21 cellular contexts compared by ENCODE assay signal in genomic region chr1:10629091-10629815, GRCh38.
A peak's percentile ranks its signal among the peaks of the same experiment; 100 is the strongest.
DNase-seq lines count a peak whose midpoint lies in the region; ATAC-seq and TF ChIP-seq lines count a peak whose summit lies in the region.
"Had no signal": no experiment of that assay in that cellular context is flagged by ENCODE, and none has a peak within 500 bp of the region (broad histone marks: within the 10 kb centered on the region; RNA-seq: fewer than 3 reads in every experiment).

No MANE protein-coding gene starts in this region.

- no peak overlapping the region for H2AFZ ChIP-seq in GM23248

- no peaks in the 10 kb centered on the region for H3K27me3 ChIP-seq in BLaER1
- no peaks in the 10 kb centered on the region for H3K27me3 ChIP-seq in sigmoid colon
- H3K27me3 ChIP-seq in GM23248 (replicated peaks; ENCODE audit: insufficient read depth) = no peaks in the 10 kb centered on the region
- H3K27me3 ChIP-seq: MG63 had no signal

- in situ Hi-C loops in GM23248 (cut with MboI) (no loop called here), GM13976 (cut with MboI; ENCODE audit: low sequenced_read_pairs, unreplicated experiment) (no loop called here)

- no peaks in the 10 kb centered on the region for H4K20me1 ChIP-seq in BLaER1
- H4K20me1 ChIP-seq in GM23248 (ENCODE audit: insufficient read depth) = no peaks in the 10 kb centered on the region

- no peak for TF ChIP-seq EP300 in sigmoid colon (IDR thresholded peaks at IDR 0.05)

- no peaks in the 10 kb centered on the region for H3K4me1 Mint-ChIP-seq in activated T-helper 1 cell treated with anti-CD3 and anti-CD28 coated beads, Interleukin-12 subunit alpha, Interleukin-12 subunit beta, Interleukin-2, Interleukin-4 antibody, amounts not matched to agents 30 ng/mL and 10 ng/mL and 1 ng/mL, durations not matched to agents 14 hours and 24 hours and 36 hours (ENCODE audit: low read depth)
- H3K4me1 Mint-ChIP-seq: immature natural killer cell had no signal

- H3K27me3 Mint-ChIP-seq in activated T-helper 1 cell treated with anti-CD3 and anti-CD28 coated beads, Interleukin-12 subunit alpha, Interleukin-12 subunit beta, Interleukin-2, Interleukin-4 antibody, amounts not matched to agents 30 ng/mL and 10 ng/mL and 1 ng/mL, durations not matched to agents 14 hours and 24 hours and 36 hours (ENCODE audit: insufficient read depth) = no peaks in the 10 kb centered on the region
- H3K27me3 Mint-ChIP-seq: activated naive CD8-positive, alpha-beta T cell had no signal

- H3K27ac ChIP-seq in BLaER1 (peak overlapping the region; percentile 87), VCaP (peak overlapping the region; percentile 80), sigmoid colon (peak overlapping the region; percentile 68 to 84 (median 72)), GM23248 (no peak overlapping the region)

- H3F3A ChIP-seq in GM23248 (ENCODE audit: insufficient read depth) = no peaks in the 10 kb centered on the region

- peak overlapping the region; percentile 67; the same call in 1 of the 2 replicates for H3K9ac ChIP-seq in BLaER1
- H3K9ac ChIP-seq in GM23248 = no peak overlapping the region

- no peaks in the 10 kb centered on the region for H3K9me3 Mint-ChIP-seq in activated T-helper 1 cell treated with anti-CD3 and anti-CD28 coated beads, Interleukin-12 subunit alpha, Interleukin-12 subunit beta, Interleukin-2, Interleukin-4 antibody, amounts not matched to agents 30 ng/mL and 10 ng/mL and 1 ng/mL, durations not matched to agents 14 hours and 24 hours and 36 hours
- H3K9me3 Mint-ChIP-seq: activated T-cell treated with anti-CD3 and anti-CD28 coated beads, Interleukin-2, amount 50 U/mL, for 72 hours; immature natural killer cell; T-helper 2 cell treated with Interferon-gamma antibody and Interleukin-4, amounts not matched to agents 5 μg/mL and 100 μg/mL, for 36 hours had no signal

- TF ChIP-seq CTCF in VCaP (conservative IDR thresholded peaks at IDR 0.05) (no peak), sigmoid colon (IDR thresholded peaks at IDR 0.05) (no peak), GM13976 (IDR thresholded peaks at IDR 0.05; ENCODE audit: borderline replicate concordance, control extremely low read depth, extremely low read depth, insufficient read depth, missing control alignments) (no peak)

- H3K4me1 ChIP-seq in BLaER1 (peaks cover 66% of the 10 kb centered on the region), sigmoid colon (peaks cover 0 to 33% (median 24%) of the 10 kb centered on the region in 4 donors), GM23248 (ENCODE audit: insufficient read depth) (peaks cover 2% of the 10 kb centered on the region; the same call in 1 of the 2 replicates)

- H3K27ac Mint-ChIP-seq in activated T-helper 1 cell treated with anti-CD3 and anti-CD28 coated beads, Interleukin-12 subunit alpha, Interleukin-12 subunit beta, Interleukin-2, Interleukin-4 antibody, amounts not matched to agents 30 ng/mL and 10 ng/mL and 1 ng/mL, durations not matched to agents 14 hours and 24 hours and 36 hours = no peak overlapping the region
- H3K27ac Mint-ChIP-seq: activated naive CD8-positive, alpha-beta T cell; activated T-cell treated with anti-CD3 and anti-CD28 coated beads, Interleukin-2, amount 50 U/mL, for 72 hours; T-helper 2 cell treated with Interferon-gamma antibody and Interleukin-4, amounts not matched to agents 5 μg/mL and 100 μg/mL, for 36 hours had no signal

- no peaks in the 10 kb centered on the region for H3K9me2 ChIP-seq in GM23248 (ENCODE audit: insufficient read depth)

- 0 out of 2 replicates have a peak overlapping the region, but pooled peaks have one; percentile 38 for H3K4me3 ChIP-seq in BLaER1
- H3K4me3 ChIP-seq in sigmoid colon = no peak overlapping the region
- no peak overlapping the region for H3K4me3 ChIP-seq in GM23248
- H3K4me3 ChIP-seq: MG63 had no signal

- peaks cover 21% of the 10 kb centered on the region for H3K36me3 ChIP-seq in BLaER1
- H3K36me3 ChIP-seq in sigmoid colon = peaks cover 0 to 23% (median 5%) of the 10 kb centered on the region in 4 donors
- H3K36me3 ChIP-seq in GM23248 (ENCODE audit: low read depth) = no peaks in the 10 kb centered on the region

- no peaks in the 10 kb centered on the region for H3K79me2 ChIP-seq in GM23248 (ENCODE audit: insufficient read depth)

- 93% methylated on average over 25 of the region's 25 CpGs for WGBS in sigmoid colon, 2 donors
- WGBS in GM23248 (ENCODE audit: low coverage in 1 of 2, low lambda C conversion rate in 2 of 2, missing lambda C conversion rate in 2 of 2), 2 experiments = 95 to 96% methylated on average over 16 to 25 of the region's 25 CpGs

- ATAC-seq in left ventricle myocardium superior = peak; percentile 5
- ATAC-seq: activated T-cell treated with anti-CD3 and anti-CD28 coated beads, Interleukin-2, amount 50 U/mL, for 72 hours had no signal

- H3K4me2 ChIP-seq in BLaER1 = peak overlapping the region; percentile 91
- H3K4me2 ChIP-seq in GM23248 (ENCODE audit: unreplicated experiment) = no peak overlapping the region

- H3K4me3 Mint-ChIP-seq in activated T-helper 1 cell treated with anti-CD3 and anti-CD28 coated beads, Interleukin-12 subunit alpha, Interleukin-12 subunit beta, Interleukin-2, Interleukin-4 antibody, amounts not matched to agents 30 ng/mL and 10 ng/mL and 1 ng/mL, durations not matched to agents 14 hours and 24 hours and 36 hours = no peak overlapping the region
- H3K4me3 Mint-ChIP-seq: activated naive CD8-positive, alpha-beta T cell; activated T-cell treated with anti-CD3 and anti-CD28 coated beads, Interleukin-2, amount 50 U/mL, for 72 hours; immature natural killer cell; T-helper 2 cell treated with Interferon-gamma antibody and Interleukin-4, amounts not matched to agents 5 μg/mL and 100 μg/mL, for 36 hours had no signal

- H3K9me3 ChIP-seq in BLaER1 (no peaks in the 10 kb centered on the region), sigmoid colon (no peaks in the 10 kb centered on the region), GM23248 (ENCODE audit: low read depth) (no peaks in the 10 kb centered on the region)
- H3K9me3 ChIP-seq: MG63 had no signal

- intact Hi-C loops in left ventricle myocardium superior (cut with micrococcal nuclease) = no loop called here
- intact Hi-C loops in sigmoid colon (cut with DNase I) = loop anchor here (2.0 to 10.0 kb wide), 2 partner anchors 98 to 226 kb away; no protein-coding TSS in a partner anchor
- intact Hi-C loops in activated T-helper 1 cell treated with anti-CD3 and anti-CD28 coated beads, Interleukin-12 subunit alpha, Interleukin-12 subunit beta, Interleukin-2, Interleukin-4 antibody, amounts not matched to agents 30 ng/mL and 10 ng/mL and 1 ng/mL, durations not matched to agents 14 hours and 24 hours and 36 hours (cut with micrococcal nuclease) = no loop called here

- H3K36me3 Mint-ChIP-seq in activated T-helper 1 cell treated with anti-CD3 and anti-CD28 coated beads, Interleukin-12 subunit alpha, Interleukin-12 subunit beta, Interleukin-2, Interleukin-4 antibody, amounts not matched to agents 30 ng/mL and 10 ng/mL and 1 ng/mL, durations not matched to agents 14 hours and 24 hours and 36 hours (ENCODE audit: low read depth) = no peaks in the 10 kb centered on the region

- TF ChIP-seq POLR2A in sigmoid colon (IDR thresholded peaks at IDR 0.05) = no peak

- peak; percentile 19 for DNase-seq in left ventricle myocardium superior
- peak; percentile 65 for DNase-seq in sigmoid colon
- no peak for DNase-seq in activated T-helper 1 cell treated with anti-CD3 and anti-CD28 coated beads, Interleukin-12 subunit alpha, Interleukin-12 subunit beta, Interleukin-2, Interleukin-4 antibody, amounts not matched to agents 30 ng/mL and 10 ng/mL and 1 ng/mL, durations not matched to agents 14 hours and 24 hours and 36 hours (ENCODE audit: low spot score)
- no peak for DNase-seq in GM23248
- no peak for DNase-seq in COLO829 (ENCODE audit: low spot score)
- DNase-seq in GM13976 (ENCODE audit: low spot score) = no peak
- DNase-seq: activated CD4-positive, CD25-positive, alpha-beta regulatory T cell; activated T-cell treated with anti-CD3 and anti-CD28 coated beads, Interleukin-2, amount 50 U/mL, for 72 hours; COR-L47; GOT3; immature natural killer cell; mammary epithelial cell; MG63; NCI-H1436 treated with DMSO at 0.1 percent for 48 hours; NCI-H82; OCI-M1; stimulated activated CD4-positive, alpha-beta T cell treated with anti-CD3 and anti-CD28 coated beads, Interleukin-2, amount 100 ng/mL, for 48 hours had no signal

Comparison
In these comparisons a context has a peak if more than half of its experiments do, and no peak if none do; other contexts are left out.
1. DNase-seq: peak in left ventricle myocardium superior (single experiment) and sigmoid colon (single experiment); none in activated T-helper 1 cell treated with anti-CD3 and anti-CD28 coated beads, Interleukin-12 subunit alpha, Interleukin-12 subunit beta, Interleukin-2, Interleukin-4 antibody, amounts not matched to agents 30 ng/mL and 10 ng/mL and 1 ng/mL, durations not matched to agents 14 hours and 24 hours and 36 hours (single experiment), GM23248 (single experiment), COLO829 (single experiment) and GM13976 (single experiment).